8 cellular contexts compared by ENCODE assay signal in the genomic region with DNA sequence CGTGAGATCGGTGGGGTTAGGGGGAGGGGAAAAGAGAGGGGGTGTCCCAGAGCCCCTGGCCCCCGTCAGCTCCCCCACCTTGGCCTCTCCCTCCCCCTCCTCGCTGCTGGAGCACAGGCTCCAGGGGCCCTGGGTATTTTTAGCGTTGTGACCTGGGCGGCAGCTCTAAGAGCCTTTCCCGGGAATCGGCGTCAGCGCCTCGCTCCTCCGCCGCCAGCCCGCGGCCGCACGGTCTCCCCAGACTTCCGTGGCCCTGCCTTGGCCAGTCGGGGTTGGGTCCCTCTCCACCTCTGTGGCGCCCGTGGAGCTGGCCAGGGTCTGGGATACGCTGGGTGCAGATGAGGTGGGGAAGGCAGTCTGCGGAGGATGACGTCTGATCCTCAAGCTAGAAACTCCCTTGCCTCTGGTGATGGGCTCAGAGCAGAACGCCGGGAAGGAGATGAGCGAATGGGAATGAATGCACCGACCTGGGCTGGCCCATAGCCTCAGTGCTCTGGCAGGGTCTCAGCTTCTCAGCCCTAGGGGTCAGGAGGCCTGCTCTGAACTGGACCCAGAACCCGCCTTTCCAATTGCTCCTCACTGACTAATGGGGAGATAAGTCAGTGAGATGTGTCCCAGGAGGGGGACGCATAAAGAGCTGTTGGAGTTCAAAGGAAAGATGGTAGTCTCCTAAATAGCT. TPM values are rescaled to one million over a fixed set of nuclear protein-coding genes. Genes with fewer than 3 reads are reported as not detected.
DNase-seq lines count a peak whose midpoint lies in the region; ATAC-seq and TF ChIP-seq lines count a peak whose summit lies in the region.

No MANE protein-coding gene starts in this region.

- H3K9me3 Mint-ChIP-seq in activated naive CD8-positive, alpha-beta T cell treated with anti-CD3 and anti-CD28 coated beads, Interleukin-2, amount 50 U/mL, for 24 hours, result no peaks in the 10 kb centered on the region

- TF ChIP-seq CTCF in A673 (conservative IDR thresholded peaks at IDR 0.05; ENCODE audit: low read depth, low read length), result no peak

- peaks cover 11% of the 10 kb centered on the region for H3K36me3 Mint-ChIP-seq in activated naive CD8-positive, alpha-beta T cell treated with anti-CD3 and anti-CD28 coated beads, Interleukin-2, amount 50 U/mL, for 24 hours (ENCODE audit: low read depth)

- peaks cover 9% of the 10 kb centered on the region for H3K4me1 ChIP-seq in A673 (ENCODE audit: insufficient read depth, low read length, poor library complexity, severe bottlenecking)

- DNase-seq in A673 (ENCODE audit: low spot score) (peak; percentile 37), H7 (peak; percentile 75), cardiac septum (ENCODE audit: low spot score) (peak; percentile 84), occipital lobe (lab: John Stamatoyannopoulos, UW) (peak; percentile 50), NCI-H2029 (lab: John Stamatoyannopoulos, UW) (no peak)
- DNase-seq in activated naive CD8-positive, alpha-beta T cell treated with anti-CD3 and anti-CD28 coated beads, Interleukin-2, amount 50 U/mL, for 24 hours, result peak; percentile 14

- CTCF ChIA-PET in A673 (lab: Charles Lee), result interaction anchor here (1.0 to 1.4 kb wide), 2 partner anchors 35 to 44 kb away, joined by 3 read pairs; partner anchors contain the start of gene SYS1

- TSS peak; percentile 37 for BruUV-seq in A673 (replicated peaks; lab: Mats Ljungman, UMichigan)

- H3K27me3 Mint-ChIP-seq in activated naive CD8-positive, alpha-beta T cell treated with anti-CD3 and anti-CD28 coated beads, Interleukin-2, amount 50 U/mL, for 24 hours, result peaks cover 7% of the 10 kb centered on the region

- peak overlapping the region; percentile 83 for H3K27ac ChIP-seq in A673 (ENCODE audit: low read depth, low read length, poor library complexity, severe bottlenecking)

- ATAC-seq in activated naive CD8-positive, alpha-beta T cell treated with anti-CD3 and anti-CD28 coated beads, Interleukin-2, amount 50 U/mL, for 24 hours, result no peak
- ATAC-seq in HG03342 (IDR thresholded peaks at IDR 0.05; ENCODE audit: unreplicated experiment), result no peak
- ATAC-seq in GM18867 (IDR thresholded peaks at IDR 0.05; ENCODE audit: unreplicated experiment), result no peak

- peak overlapping the region; percentile 75 for H3K4me3 Mint-ChIP-seq in activated naive CD8-positive, alpha-beta T cell treated with anti-CD3 and anti-CD28 coated beads, Interleukin-2, amount 50 U/mL, for 24 hours

- H3K36me3 ChIP-seq in A673 (ENCODE audit: insufficient read depth, low read length, poor library complexity, severe bottlenecking) (peaks cover 18% of the 10 kb centered on the region), H7 (replicated peaks; ENCODE audit: control insufficient read depth, insufficient read depth, low read length) (peaks cover 12% of the 10 kb centered on the region)

- H3K27me3 ChIP-seq in A673 (replicated peaks; ENCODE audit: insufficient read depth, low read depth, low read length, poor library complexity), result no peaks in the 10 kb centered on the region
- peaks cover 32% of the 10 kb centered on the region for H3K27me3 ChIP-seq in H7 (ENCODE audit: control insufficient read depth, insufficient read depth, low read length)

- intact Hi-C loops in A673 (cut with micrococcal nuclease; ENCODE audit: unreplicated experiment), result no loop called here
- intact Hi-C loops in cardiac septum (cut with DNase I), result loop anchor here (2.0 to 5.0 kb wide), 3 partner anchors 35 to 64 kb away; no protein-coding TSS in a partner anchor

- H3K27ac Mint-ChIP-seq in activated naive CD8-positive, alpha-beta T cell treated with anti-CD3 and anti-CD28 coated beads, Interleukin-2, amount 50 U/mL, for 24 hours, result peak overlapping the region; percentile 68

- POLR2A ChIA-PET in A673 (lab: Charles Lee; ENCODE audit: low non-redundant PET), result no interaction called here

- H3K9me3 ChIP-seq in A673 (ENCODE audit: low read depth, low read length, poor library complexity, severe bottlenecking), result no peaks in the 10 kb centered on the region

- peaks cover 29% of the 10 kb centered on the region for H3K4me1 Mint-ChIP-seq in activated naive CD8-positive, alpha-beta T cell treated with anti-CD3 and anti-CD28 coated beads, Interleukin-2, amount 50 U/mL, for 24 hours

- H3K4me3 ChIP-seq in A673 (ENCODE audit: low read depth, low read length, poor library complexity, severe bottlenecking) (peak overlapping the region; percentile 76), H7 (ENCODE audit: insufficient read depth, low read depth, low read length) (peak overlapping the region; percentile 85)

RNA-seq across cellular contexts. Expression of gene DBNDD2, which starts 0.9 kb away (rescaled TPM):
- total RNA-seq in A673 (2021) (36.4 and 38.6 TPM in 2 replicates), cardiac septum (209 TPM), occipital lobe (5.9 TPM)
- 12.5 and 23.4 TPM in 2 replicates for total RNA-seq in H7 (2014; rRNA removed; shearing (Covaris generic))

RNA-seq across cellular contexts. Expression of gene PIGT, which starts 8.7 kb away (rescaled TPM):
- total RNA-seq in A673 (2021), result 97.2 and 97.3 TPM in 2 replicates
- 67.9 and 70.5 TPM in 2 replicates for total RNA-seq in H7 (2014; rRNA removed; shearing (Covaris generic))
- total RNA-seq in cardiac septum, result 139 TPM
- 12.0 TPM for total RNA-seq in occipital lobe

RNA-seq across cellular contexts. Expression of gene TP53TG5, which starts 29.1 kb away (rescaled TPM):
- total RNA-seq in A673 (2021) (0.69 TPM in 1 of 2 replicates, not detected in the other), cardiac septum (2.2 TPM), occipital lobe (not detected)
- total RNA-seq in H7 (2014; rRNA removed; shearing (Covaris generic)), result not detected in 2 replicates

RNA-seq across cellular contexts. Expression of gene SYS1, which starts 44.2 kb away (rescaled TPM):
- total RNA-seq in A673 (2021) (20.0 and 22.8 TPM in 2 replicates), cardiac septum (17.4 TPM), occipital lobe (23.4 TPM)
- 11.8 and 22.8 TPM in 2 replicates for total RNA-seq in H7 (2014; rRNA removed; shearing (Covaris generic))

RNA-seq across cellular contexts. Expression of gene SDC4, which starts 59.0 kb away (rescaled TPM):
- 14.8 and 16.3 TPM in 2 replicates for total RNA-seq in A673 (2021)
- total RNA-seq in H7 (2014; rRNA removed; shearing (Covaris generic)), result 47.3 and 56.1 TPM in 2 replicates
- total RNA-seq in cardiac septum, result 100 TPM
- total RNA-seq in occipital lobe, result 1.9 TPM
